1 cellular context compared by ENCODE assay signal in genomic region chr14:103898711-103899110, GRCh38.
A peak's percentile ranks its signal among the peaks of the same experiment; 100 is the strongest.
TF ChIP-seq lines count a peak whose summit lies in the region.

No MANE protein-coding gene starts in this region.

TF ChIP-seq in HepG2, 621 proteins besides CTCF, POLR2A, EP300 and RAD21:
- TF ChIP-seq PATZ1 (CRISPR knock-in tag; IDR thresholded peaks at IDR 0.05): no peak
- TF ChIP-seq, protein P1, sequence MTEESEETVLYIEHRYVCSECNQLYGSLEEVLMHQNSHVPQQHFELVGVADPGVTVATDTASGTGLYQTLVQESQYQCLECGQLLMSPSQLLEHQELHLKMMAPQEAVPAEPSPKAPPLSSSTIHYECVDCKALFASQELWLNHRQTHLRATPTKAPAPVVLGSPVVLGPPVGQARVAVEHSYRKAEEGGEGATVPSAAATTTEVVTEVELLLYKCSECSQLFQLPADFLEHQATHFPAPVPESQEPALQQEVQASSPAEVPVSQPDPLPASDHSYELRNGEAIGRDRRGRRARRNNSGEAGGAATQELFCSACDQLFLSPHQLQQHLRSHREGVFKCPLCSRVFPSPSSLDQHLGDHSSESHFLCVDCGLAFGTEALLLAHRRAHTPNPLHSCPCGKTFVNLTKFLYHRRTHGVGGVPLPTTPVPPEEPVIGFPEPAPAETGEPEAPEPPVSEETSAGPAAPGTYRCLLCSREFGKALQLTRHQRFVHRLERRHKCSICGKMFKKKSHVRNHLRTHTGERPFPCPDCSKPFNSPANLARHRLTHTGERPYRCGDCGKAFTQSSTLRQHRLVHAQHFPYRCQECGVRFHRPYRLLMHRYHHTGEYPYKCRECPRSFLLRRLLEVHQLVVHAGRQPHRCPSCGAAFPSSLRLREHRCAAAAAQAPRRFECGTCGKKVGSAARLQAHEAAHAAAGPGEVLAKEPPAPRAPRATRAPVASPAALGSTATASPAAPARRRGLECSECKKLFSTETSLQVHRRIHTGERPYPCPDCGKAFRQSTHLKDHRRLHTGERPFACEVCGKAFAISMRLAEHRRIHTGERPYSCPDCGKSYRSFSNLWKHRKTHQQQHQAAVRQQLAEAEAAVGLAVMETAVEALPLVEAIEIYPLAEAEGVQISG (CRISPR knock-in tag; IDR thresholded peaks at IDR 0.05): no peak
- no peak for TF ChIP-seq LBX2 (CRISPR knock-in tag; IDR thresholded peaks at IDR 0.05; ENCODE audit: borderline replicate concordance)
- peak; percentile 4 to 32; a peak in 2 of 4 replicates for TF ChIP-seq MAFK (conservative IDR thresholded peaks at IDR 0.05 in 1 of 2, IDR thresholded peaks at IDR 0.05 in 1 of 2; ENCODE audit: low read length in 2 of 2)
- TF ChIP-seq GZF1 (CRISPR knock-in tag; IDR thresholded peaks at IDR 0.05): no peak
- no peak for TF ChIP-seq TGIF2 (CRISPR knock-in tag; IDR thresholded peaks at IDR 0.05)
- no peak for TF ChIP-seq MBNL3 (CRISPR knock-in tag; conservative IDR thresholded peaks at IDR 0.05)
- TF ChIP-seq NPAS2 (CRISPR knock-in tag; IDR thresholded peaks at IDR 0.05; ENCODE audit: borderline replicate concordance): no peak
- no peak for TF ChIP-seq IRF2 (CRISPR knock-in tag; IDR thresholded peaks at IDR 0.05)
- TF ChIP-seq ZNF687 (CRISPR knock-in tag; IDR thresholded peaks at IDR 0.05): peak; percentile 28
- TF ChIP-seq ZBED4 (CRISPR knock-in tag; IDR thresholded peaks at IDR 0.05; ENCODE audit: borderline replicate concordance): no peak
TF ChIP-seq in HepG2: peak in this region for 2.
